25 cellular contexts compared by ENCODE assay signal in the genomic region with DNA sequence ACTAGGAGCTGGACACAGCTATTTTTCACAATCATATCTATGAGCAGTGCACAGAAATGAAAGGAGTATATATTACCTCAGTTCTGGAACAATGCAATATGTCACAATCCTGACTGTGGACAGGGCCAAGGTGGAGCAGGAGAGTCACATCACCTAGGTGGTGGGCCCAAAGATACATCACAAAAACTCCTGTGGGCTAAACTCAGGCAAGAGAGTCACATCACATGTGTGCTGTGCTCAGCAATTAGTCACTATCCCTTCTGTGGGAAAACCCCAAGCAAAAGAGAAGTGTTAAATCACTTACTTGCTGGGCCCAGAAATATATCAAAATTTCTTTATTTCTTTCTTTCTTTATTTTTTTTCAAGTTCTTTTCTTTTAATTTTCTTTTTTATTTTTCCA.
DNase-seq lines count a peak whose midpoint lies in the region; ATAC-seq lines count a peak whose summit lies in the region.
"Had no signal": no experiment of that assay in that cellular context is flagged by ENCODE, and none has a peak within 500 bp of the region (broad histone marks: within the 10 kb centered on the region; RNA-seq: fewer than 3 reads in every experiment).

No MANE protein-coding gene starts in this region.

- ATAC-seq in memory B cell (ENCODE audit: low read depth) (peak; percentile 47), HG02938 (IDR thresholded peaks at IDR 0.05; ENCODE audit: unreplicated experiment) (no peak)
- ATAC-seq: CD8-positive, alpha-beta T cell; GM12878; HepG2; Panc1 had no signal

- H3K36me3 Mint-ChIP-seq in activated CD4-positive, alpha-beta memory T cell treated with anti-CD3 and anti-CD28 coated beads for 36 hours: no peaks in the 10 kb centered on the region
- peaks cover 5% of the 10 kb centered on the region for H3K36me3 Mint-ChIP-seq in activated CD4-positive, alpha-beta memory T cell treated with anti-CD3 and anti-CD28 coated beads, Interleukin-2, amount 10 ng/mL, durations not matched to agents 7 days and 5 days (ENCODE audit: low read depth)
- no peaks in the 10 kb centered on the region for H3K36me3 Mint-ChIP-seq in memory B cell
- H3K36me3 Mint-ChIP-seq: CD8-positive, alpha-beta T cell had no signal

- peaks cover 21% of the 10 kb centered on the region for H3K4me1 Mint-ChIP-seq in activated CD4-positive, alpha-beta memory T cell treated with anti-CD3 and anti-CD28 coated beads for 36 hours (ENCODE audit: low read depth)
- H3K4me1 Mint-ChIP-seq in activated CD4-positive, alpha-beta memory T cell treated with anti-CD3 and anti-CD28 coated beads, Interleukin-2, amount 10 ng/mL, durations not matched to agents 7 days and 5 days: peaks cover 14% of the 10 kb centered on the region
- H3K4me1 Mint-ChIP-seq in memory B cell: no peaks in the 10 kb centered on the region

- intact Hi-C loops in activated CD4-positive, alpha-beta memory T cell treated with anti-CD3 and anti-CD28 coated beads for 36 hours (cut with micrococcal nuclease): no loop called here

- H3K9me3 Mint-ChIP-seq in activated CD4-positive, alpha-beta memory T cell treated with anti-CD3 and anti-CD28 coated beads for 36 hours: peaks cover 9% of the 10 kb centered on the region
- no peaks in the 10 kb centered on the region for H3K9me3 Mint-ChIP-seq in activated CD4-positive, alpha-beta memory T cell treated with anti-CD3 and anti-CD28 coated beads, Interleukin-2, amount 10 ng/mL, durations not matched to agents 7 days and 5 days
- H3K9me3 Mint-ChIP-seq in memory B cell: no peaks in the 10 kb centered on the region
- H3K9me3 Mint-ChIP-seq: CD8-positive, alpha-beta T cell had no signal

- no peaks in the 10 kb centered on the region for H3K27me3 Mint-ChIP-seq in activated CD4-positive, alpha-beta memory T cell treated with anti-CD3 and anti-CD28 coated beads for 36 hours
- no peaks in the 10 kb centered on the region for H3K27me3 Mint-ChIP-seq in activated CD4-positive, alpha-beta memory T cell treated with anti-CD3 and anti-CD28 coated beads, Interleukin-2, amount 10 ng/mL, durations not matched to agents 7 days and 5 days
- H3K27me3 Mint-ChIP-seq in memory B cell: no peaks in the 10 kb centered on the region

- no peak overlapping the region for H3K27ac Mint-ChIP-seq in activated CD4-positive, alpha-beta memory T cell treated with anti-CD3 and anti-CD28 coated beads for 36 hours
- H3K27ac Mint-ChIP-seq in activated CD4-positive, alpha-beta memory T cell treated with anti-CD3 and anti-CD28 coated beads, Interleukin-2, amount 10 ng/mL, durations not matched to agents 7 days and 5 days: no peak overlapping the region
- H3K27ac Mint-ChIP-seq in memory B cell: no peak overlapping the region
- H3K27ac Mint-ChIP-seq: CD8-positive, alpha-beta T cell had no signal

- POLR2A ChIA-PET in activated CD4-positive, alpha-beta memory T cell treated with anti-CD3 and anti-CD28 coated beads for 36 hours (lab: Charles Lee): no interaction called here
- POLR2A ChIA-PET in activated CD4-positive, alpha-beta memory T cell treated with anti-CD3 and anti-CD28 coated beads, Interleukin-2, amount 10 ng/mL, durations not matched to agents 7 days and 5 days (lab: Charles Lee): no interaction called here

- peak; percentile 22 for DNase-seq in activated CD4-positive, alpha-beta memory T cell treated with anti-CD3 and anti-CD28 coated beads for 36 hours
- no peak for DNase-seq in activated CD4-positive, alpha-beta memory T cell treated with anti-CD3 and anti-CD28 coated beads, Interleukin-2, amount 10 ng/mL, durations not matched to agents 7 days and 5 days
- peak; percentile 3 for DNase-seq in stimulated activated CD4-positive, alpha-beta T cell treated with anti-CD3 and anti-CD28 coated beads, Interleukin-1b, Interleukin-23, amount 100 ng/mL, for 48 hours
- no peak for DNase-seq in stimulated activated CD4-positive, alpha-beta T cell treated with anti-CD3 and anti-CD28 coated beads, Interleukin-4, amount 100 ng/mL, for 24 hours
- DNase-seq in memory B cell (ENCODE audit: low spot score in 2 of 2) (no peak), NCI-H1092 (lab: John Stamatoyannopoulos, UW) (no peak)
- DNase-seq: CD8-positive, alpha-beta T cell; DMS 273 treated with DMSO at 0.1 percent for 48 hours; DMS79; EL; GDM1; GM23248; H7; Karpas-422; NCI-H1105; NCI-H146; NCI-H1930; NCI-H446; NCI-H524 treated with DMSO at 0.1 percent for 48 hours; NCI-H774; SHP77 had no signal

- CTCF ChIA-PET in activated CD4-positive, alpha-beta memory T cell treated with anti-CD3 and anti-CD28 coated beads for 36 hours (lab: Charles Lee): no interaction called here
- CTCF ChIA-PET in activated CD4-positive, alpha-beta memory T cell treated with anti-CD3 and anti-CD28 coated beads, Interleukin-2, amount 10 ng/mL, durations not matched to agents 7 days and 5 days (lab: Charles Lee): no interaction called here

- no peak overlapping the region for H3K4me3 Mint-ChIP-seq in activated CD4-positive, alpha-beta memory T cell treated with anti-CD3 and anti-CD28 coated beads for 36 hours
- H3K4me3 Mint-ChIP-seq in activated CD4-positive, alpha-beta memory T cell treated with anti-CD3 and anti-CD28 coated beads, Interleukin-2, amount 10 ng/mL, durations not matched to agents 7 days and 5 days: no peak overlapping the region
- no peak overlapping the region for H3K4me3 Mint-ChIP-seq in memory B cell
- H3K4me3 Mint-ChIP-seq: CD8-positive, alpha-beta T cell had no signal

Comparison
In these comparisons a context has a peak if more than half of its experiments do, and no peak if none do; other contexts are left out.
1. DNase-seq: peak in activated CD4-positive, alpha-beta memory T cell treated with anti-CD3 and anti-CD28 coated beads for 36 hours (single experiment) and stimulated activated CD4-positive, alpha-beta T cell treated with anti-CD3 and anti-CD28 coated beads, Interleukin-1b, Interleukin-23, amount 100 ng/mL, for 48 hours (single experiment); none in activated CD4-positive, alpha-beta memory T cell treated with anti-CD3 and anti-CD28 coated beads, Interleukin-2, amount 10 ng/mL, durations not matched to agents 7 days and 5 days (single experiment), stimulated activated CD4-positive, alpha-beta T cell treated with anti-CD3 and anti-CD28 coated beads, Interleukin-4, amount 100 ng/mL, for 24 hours (single experiment), memory B cell (0 of 2) and NCI-H1092 (single experiment).